Comparison of ENCODE assay signal across 1 cellular context in genomic region chr1:225747566-225747965, GRCh38.
TF ChIP-seq lines count a peak whose summit lies in the region.

No MANE protein-coding gene starts in this region.

TF ChIP-seq in A549, 52 proteins besides CTCF, POLR2A, EP300 and RAD21 (continued from another document):
- TF ChIP-seq REST (IDR thresholded peaks at IDR 0.05) (no peak), RFX5 (IDR thresholded peaks at IDR 0.05) (no peak), HMGXB4 (CRISPR knock-in tag; IDR thresholded peaks at IDR 0.05; ENCODE audit: borderline replicate concordance) (no peak), GATA3 (IDR thresholded peaks at IDR 0.05; ENCODE audit: borderline replicate concordance) (no peak), FOSL2 (IDR thresholded peaks at IDR 0.05) (no peak), FOSL2 (CRISPR knock-in tag; IDR thresholded peaks at IDR 0.05) (no peak), MYC (IDR thresholded peaks at IDR 0.05; ENCODE audit: borderline replicate concordance, low read length) (no peak), ATOH8 (CRISPR knock-in tag; IDR thresholded peaks at IDR 0.05; ENCODE audit: low read depth) (no peak), FOXS1 (CRISPR knock-in tag; IDR thresholded peaks at IDR 0.05) (no peak)
